Comparison of ENCODE assay signal across 21 cellular contexts in the genomic region with DNA sequence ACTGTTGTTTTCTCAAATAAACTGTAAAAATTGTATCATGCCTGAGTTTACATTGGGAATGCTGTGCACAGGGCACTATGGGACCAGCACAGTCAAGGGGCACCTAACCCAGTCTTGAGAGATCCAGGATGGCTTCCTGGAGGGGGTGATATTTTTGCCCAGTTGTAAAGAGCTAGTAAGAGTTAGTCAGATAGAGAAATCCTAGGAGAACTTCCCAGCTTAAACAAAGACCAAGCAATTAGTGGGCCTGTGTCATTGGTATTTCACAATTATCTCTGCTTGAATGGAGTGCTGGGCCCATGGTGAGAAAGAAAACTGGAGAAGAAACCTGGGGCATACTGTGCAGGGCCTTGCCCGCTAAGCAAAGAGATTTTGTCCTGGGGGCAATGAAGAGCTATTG. TPM values are rescaled to one million over a fixed set of nuclear protein-coding genes. Genes with fewer than 3 reads are reported as not detected.
DNase-seq lines count a peak whose midpoint lies in the region; ATAC-seq, FAIRE-seq and TF ChIP-seq lines count a peak whose summit lies in the region.
"Had no signal": no experiment of that assay in that cellular context is flagged by ENCODE, and none has a peak within 500 bp of the region (broad histone marks: within the 10 kb centered on the region; RNA-seq: fewer than 3 reads in every experiment).

No MANE protein-coding gene starts in this region.

- H3K36me3 ChIP-seq in ACC112 (ENCODE audit: insufficient read depth, low read length): no peaks in the 10 kb centered on the region
- no peaks in the 10 kb centered on the region for H3K36me3 ChIP-seq in astrocyte (ENCODE audit: insufficient read depth, low read length)
- H3K36me3 ChIP-seq: neutrophil, transverse colon had no signal

- peaks cover 19% of the 10 kb centered on the region for H3K4me1 Mint-ChIP-seq in astrocyte (ENCODE audit: low read depth, unreplicated experiment)
- H3K4me1 Mint-ChIP-seq: activated T-helper 17 cell treated with anti-CD3 and anti-CD28 coated beads, Interleukin-2, amount 50 U/mL, for 72 hours had no signal

- H3K27me3 ChIP-seq in ACC112 (ENCODE audit: insufficient read depth, low read length) (no peaks in the 10 kb centered on the region), astrocyte (ENCODE audit: insufficient read depth, low read length) (no peaks in the 10 kb centered on the region), foreskin keratinocyte (no peaks in the 10 kb centered on the region)
- H3K27me3 ChIP-seq: neutrophil, transverse colon had no signal

- H3K27ac ChIP-seq in ACC112 (ENCODE audit: low read depth, low read length) (peak overlapping the region; percentile 79), astrocyte (ENCODE audit: low read depth, low read length) (peak overlapping the region; percentile 68), foreskin keratinocyte (peak overlapping the region; percentile 79)
- H3K27ac ChIP-seq: neutrophil, transverse colon had no signal

- H3K9ac ChIP-seq in astrocyte (ENCODE audit: low read length): peak overlapping the region; percentile 22

- no peaks in the 10 kb centered on the region for H3K9me3 ChIP-seq in astrocyte (ENCODE audit: insufficient read depth, low read depth, low read length)
- H3K9me3 ChIP-seq: neutrophil, transverse colon had no signal

- FAIRE-seq in astrocyte (lab: Jason Lieb, UNC) (no peak), urothelium cell line (lab: Jason Lieb, UNC) (no peak)

- peak overlapping the region; percentile 94 for H3K27ac Mint-ChIP-seq in astrocyte (ENCODE audit: unreplicated experiment)
- H3K27ac Mint-ChIP-seq: activated T-helper 17 cell treated with anti-CD3 and anti-CD28 coated beads, Interleukin-2, amount 50 U/mL, for 72 hours; stimulated activated naive B cell treated with anti-CD40 and anti-IgM and Interleukin-4, amounts not matched to agents 10 μg/mL and 1 μg/mL and 100 μg/mL, for 72 hours had no signal

- DNase-seq in M059J (ENCODE audit: low read depth) (peak; percentile 55), astrocyte (ENCODE audit: low read depth) (peak; percentile 8), foreskin keratinocyte (peak in 1 of 2 donors; percentile 71), urothelium cell line (ENCODE audit: low spot score) (no peak)
- no peak for DNase-seq in activated CD4-positive, alpha-beta T cell treated with anti-CD3 and anti-CD28 coated beads, Interleukin-2, amount 50 U/mL, for 1 hour
- no peak for DNase-seq in activated CD4-positive, alpha-beta T cell treated with anti-CD3 and anti-CD28 coated beads, Interleukin-2, amount 50 U/mL, for 48 hours
- DNase-seq: activated CD4-positive, CD25-positive, alpha-beta regulatory T cell; cerebellar nuclear complex; DMS53; effector CD8-positive, alpha-beta T cell; left colon; NCI-H2081; SHP77; stimulated activated CD4-positive, alpha-beta T cell treated with anti-CD3 and anti-CD28 coated beads, Interleukin-15, amount 100 ng/mL, for 24 hours; stimulated activated naive B cell treated with anti-CD40 and anti-IgM and Interleukin-4, amounts not matched to agents 10 μg/mL and 1 μg/mL and 100 μg/mL, for 72 hours; transverse colon had no signal

- peaks cover 33% of the 10 kb centered on the region for H3K4me1 ChIP-seq in ACC112 (ENCODE audit: control insufficient read depth, insufficient read depth, low read length, unreplicated experiment)
- H3K4me1 ChIP-seq in astrocyte (ENCODE audit: insufficient read depth, low read length): peaks cover 14% of the 10 kb centered on the region
- H3K4me1 ChIP-seq in foreskin keratinocyte: peaks cover 22% of the 10 kb centered on the region
- H3K4me1 ChIP-seq: transverse colon had no signal

- H3K4me2 ChIP-seq in astrocyte (ENCODE audit: low read length): peak overlapping the region; percentile 57

- H3K79me2 ChIP-seq in ACC112 (ENCODE audit: control insufficient read depth, insufficient read depth, low read length, unreplicated experiment) (no peaks in the 10 kb centered on the region), astrocyte (ENCODE audit: insufficient read depth, low read length) (no peaks in the 10 kb centered on the region)

- TF ChIP-seq CTCF in astrocyte (IDR thresholded peaks at IDR 0.05; ENCODE audit: insufficient read depth, low read depth, low read length) (no peak), foreskin keratinocyte (conservative IDR thresholded peaks at IDR 0.05) (no peak)

- H3K9me3 Mint-ChIP-seq in astrocyte (ENCODE audit: unreplicated experiment): peaks cover 7% of the 10 kb centered on the region
- H3K9me3 Mint-ChIP-seq: activated T-helper 17 cell treated with anti-CD3 and anti-CD28 coated beads, Interleukin-2, amount 50 U/mL, for 72 hours had no signal

- H3K4me3 ChIP-seq in ACC112 (ENCODE audit: low read depth, low read length) (no peak overlapping the region), astrocyte (ENCODE audit: insufficient read depth, low read depth, low read length) (peak overlapping the region; percentile 0)
- H3K4me3 ChIP-seq: transverse colon had no signal

- peak overlapping the region; percentile 29 for H3K4me3 Mint-ChIP-seq in astrocyte (ENCODE audit: unreplicated experiment)
- H3K4me3 Mint-ChIP-seq: activated T-helper 17 cell treated with anti-CD3 and anti-CD28 coated beads, Interleukin-2, amount 50 U/mL, for 72 hours; stimulated activated naive B cell treated with anti-CD40 and anti-IgM and Interleukin-4, amounts not matched to agents 10 μg/mL and 1 μg/mL and 100 μg/mL, for 72 hours had no signal

- no peak overlapping the region for H2AFZ ChIP-seq in ACC112 (ENCODE audit: low read length, unreplicated experiment)
- H2AFZ ChIP-seq in astrocyte (ENCODE audit: low read depth, low read length): no peak overlapping the region

- H3K27me3 Mint-ChIP-seq in astrocyte (ENCODE audit: low read depth, unreplicated experiment): no peaks in the 10 kb centered on the region
- H3K27me3 Mint-ChIP-seq: activated T-helper 17 cell treated with anti-CD3 and anti-CD28 coated beads, Interleukin-2, amount 50 U/mL, for 72 hours had no signal

- H3K36me3 Mint-ChIP-seq in astrocyte (ENCODE audit: low read depth, unreplicated experiment): no peaks in the 10 kb centered on the region
- H3K36me3 Mint-ChIP-seq: stimulated activated naive B cell treated with anti-CD40 and anti-IgM and Interleukin-4, amounts not matched to agents 10 μg/mL and 1 μg/mL and 100 μg/mL, for 72 hours had no signal

- ATAC-seq in foreskin keratinocyte (peak; percentile 2), HG03460 (IDR thresholded peaks at IDR 0.05; ENCODE audit: unreplicated experiment) (no peak)
- ATAC-seq: activated T-helper 17 cell treated with anti-CD3 and anti-CD28 coated beads, Interleukin-2, amount 50 U/mL, for 72 hours; left colon; stimulated activated naive B cell treated with anti-CD40 and anti-IgM and Interleukin-4, amounts not matched to agents 10 μg/mL and 1 μg/mL and 100 μg/mL, for 72 hours had no signal

- H4K20me1 ChIP-seq in astrocyte (ENCODE audit: insufficient read depth, low read length): no peaks in the 10 kb centered on the region

RNA-seq across cellular contexts. Expression of gene XDH, which starts 12.2 kb away (rescaled TPM):
- 0.89 TPM in 1 of 2 replicates, not detected in the other for total RNA-seq in M059J (2014; rRNA removed; shearing (Covaris generic))
- total RNA-seq in astrocyte (1.9 and 2.2 TPM in 2 replicates), foreskin keratinocyte (19.3 and 23.6 TPM in 2 replicates)
- 6.6 and 7.7 TPM in 2 replicates for polyA plus RNA-seq in foreskin keratinocyte
- total RNA-seq: mononuclear cell had no signal

Comparison
In these comparisons a context has a peak if more than half of its experiments do, and no peak if none do; other contexts are left out.
1. DNase-seq: peak in M059J (single experiment) and astrocyte (single experiment); none in activated CD4-positive, alpha-beta T cell treated with anti-CD3 and anti-CD28 coated beads, Interleukin-2, amount 50 U/mL, for 1 hour (single experiment), activated CD4-positive, alpha-beta T cell treated with anti-CD3 and anti-CD28 coated beads, Interleukin-2, amount 50 U/mL, for 48 hours (0 of 2) and urothelium cell line (single experiment).
2. Peak in every context shown above with its lines, with median percentiles within 50 percentile points of each other: H3K27ac ChIP-seq.